Comparison of ENCODE assay signal across 1 cellular context in genomic region chr16:85002099-85002541, GRCh38.
A peak's percentile ranks its signal among the peaks of the same experiment; 100 is the strongest.
TF ChIP-seq lines count a peak whose summit lies in the region.

No MANE protein-coding gene starts in this region.

TF ChIP-seq in HepG2, 621 proteins besides CTCF, POLR2A, EP300 and RAD21 (continued from another document):
- TF ChIP-seq HOXA3 (CRISPR knock-in tag; IDR thresholded peaks at IDR 0.05) = peak; percentile 42; the same call in 1 of the 2 replicates
- no peak for TF ChIP-seq JDP2 (CRISPR knock-in tag; IDR thresholded peaks at IDR 0.05; ENCODE audit: borderline replicate concordance)
- TF ChIP-seq SKI (IDR thresholded peaks at IDR 0.05; ENCODE audit: partially characterized antibody) = peak; percentile 31
- TF ChIP-seq FOXA1 (IDR thresholded peaks at IDR 0.05) = no peak
- peak; percentile 20; the same call in 1 of the 2 replicates for TF ChIP-seq FOXA1 (CRISPR knock-in tag; IDR thresholded peaks at IDR 0.05)
- no peak for TF ChIP-seq ZNF672 (CRISPR knock-in tag; IDR thresholded peaks at IDR 0.05)
- peak; percentile 63 for TF ChIP-seq FOXA3 (CRISPR knock-in tag; IDR thresholded peaks at IDR 0.05)
- TF ChIP-seq ZFX (CRISPR knock-in tag; IDR thresholded peaks at IDR 0.05; ENCODE audit: low read depth) = peak; percentile 19; the same call in 1 of the 2 replicates
- no peak for TF ChIP-seq SMAD1 (CRISPR knock-in tag; IDR thresholded peaks at IDR 0.05; ENCODE audit: borderline replicate concordance, low read depth)
- TF ChIP-seq, protein P1, sequence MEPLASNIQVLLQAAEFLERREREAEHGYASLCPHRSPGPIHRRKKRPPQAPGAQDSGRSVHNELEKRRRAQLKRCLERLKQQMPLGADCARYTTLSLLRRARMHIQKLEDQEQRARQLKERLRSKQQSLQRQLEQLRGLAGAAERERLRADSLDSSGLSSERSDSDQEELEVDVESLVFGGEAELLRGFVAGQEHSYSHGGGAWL (CRISPR knock-in tag; IDR thresholded peaks at IDR 0.05) = no peak
- 0 out of 2 replicates have a peak, but pooled peaks have one; percentile 21 for TF ChIP-seq RARA (CRISPR knock-in tag; IDR thresholded peaks at IDR 0.05)
- TF ChIP-seq DNMT3B (CRISPR knock-in tag; conservative IDR thresholded peaks at IDR 0.05) = 0 out of 2 replicates have a peak, but pooled peaks have one; percentile 58
- TF ChIP-seq NFAT5 (CRISPR knock-in tag; IDR thresholded peaks at IDR 0.05) = 0 out of 2 replicates have a peak, but pooled peaks have one; percentile 19
- no peak for TF ChIP-seq HNRNPUL1 (IDR thresholded peaks at IDR 0.05; ENCODE audit: low read depth, low read length)
- TF ChIP-seq ZNF460 (CRISPR knock-in tag; IDR thresholded peaks at IDR 0.05; ENCODE audit: borderline replicate concordance) = no peak
- no peak for TF ChIP-seq ZNF232 (CRISPR knock-in tag; IDR thresholded peaks at IDR 0.05; ENCODE audit: borderline replicate concordance)
- no peak for TF ChIP-seq ZBTB44 (CRISPR knock-in tag; IDR thresholded peaks at IDR 0.05)
- TF ChIP-seq, protein P2, sequence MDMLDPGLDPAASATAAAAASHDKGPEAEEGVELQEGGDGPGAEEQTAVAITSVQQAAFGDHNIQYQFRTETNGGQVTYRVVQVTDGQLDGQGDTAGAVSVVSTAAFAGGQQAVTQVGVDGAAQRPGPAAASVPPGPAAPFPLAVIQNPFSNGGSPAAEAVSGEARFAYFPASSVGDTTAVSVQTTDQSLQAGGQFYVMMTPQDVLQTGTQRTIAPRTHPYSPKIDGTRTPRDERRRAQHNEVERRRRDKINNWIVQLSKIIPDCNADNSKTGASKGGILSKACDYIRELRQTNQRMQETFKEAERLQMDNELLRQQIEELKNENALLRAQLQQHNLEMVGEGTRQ (IDR thresholded peaks at IDR 0.05; ENCODE audit: low read depth, low read length) = no peak
- TF ChIP-seq, protein P2 (CRISPR knock-in tag; IDR thresholded peaks at IDR 0.05; ENCODE audit: borderline replicate concordance) = no peak
- 0 out of 2 replicates have a peak, but pooled peaks have one; percentile 27 for TF ChIP-seq ZBTB7B (CRISPR knock-in tag; IDR thresholded peaks at IDR 0.05)
- TF ChIP-seq, protein P3, sequence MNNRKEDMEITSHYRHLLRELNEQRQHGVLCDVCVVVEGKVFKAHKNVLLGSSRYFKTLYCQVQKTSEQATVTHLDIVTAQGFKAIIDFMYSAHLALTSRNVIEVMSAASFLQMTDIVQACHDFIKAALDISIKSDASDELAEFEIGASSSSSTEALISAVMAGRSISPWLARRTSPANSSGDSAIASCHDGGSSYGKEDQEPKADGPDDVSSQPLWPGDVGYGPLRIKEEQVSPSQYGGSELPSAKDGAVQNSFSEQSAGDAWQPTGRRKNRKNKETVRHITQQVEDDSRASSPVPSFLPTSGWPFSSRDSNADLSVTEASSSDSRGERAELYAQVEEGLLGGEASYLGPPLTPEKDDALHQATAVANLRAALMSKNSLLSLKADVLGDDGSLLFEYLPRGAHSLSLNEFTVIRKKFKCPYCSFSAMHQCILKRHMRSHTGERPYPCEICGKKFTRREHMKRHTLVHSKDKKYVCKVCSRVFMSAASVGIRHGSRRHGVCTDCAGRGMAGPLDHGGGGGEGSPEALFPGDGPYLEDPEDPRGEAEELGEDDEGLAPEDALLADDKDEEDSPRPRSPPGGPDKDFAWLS (CRISPR knock-in tag; IDR thresholded peaks at IDR 0.05; ENCODE audit: borderline replicate concordance) = no peak
- TF ChIP-seq, protein P4, sequence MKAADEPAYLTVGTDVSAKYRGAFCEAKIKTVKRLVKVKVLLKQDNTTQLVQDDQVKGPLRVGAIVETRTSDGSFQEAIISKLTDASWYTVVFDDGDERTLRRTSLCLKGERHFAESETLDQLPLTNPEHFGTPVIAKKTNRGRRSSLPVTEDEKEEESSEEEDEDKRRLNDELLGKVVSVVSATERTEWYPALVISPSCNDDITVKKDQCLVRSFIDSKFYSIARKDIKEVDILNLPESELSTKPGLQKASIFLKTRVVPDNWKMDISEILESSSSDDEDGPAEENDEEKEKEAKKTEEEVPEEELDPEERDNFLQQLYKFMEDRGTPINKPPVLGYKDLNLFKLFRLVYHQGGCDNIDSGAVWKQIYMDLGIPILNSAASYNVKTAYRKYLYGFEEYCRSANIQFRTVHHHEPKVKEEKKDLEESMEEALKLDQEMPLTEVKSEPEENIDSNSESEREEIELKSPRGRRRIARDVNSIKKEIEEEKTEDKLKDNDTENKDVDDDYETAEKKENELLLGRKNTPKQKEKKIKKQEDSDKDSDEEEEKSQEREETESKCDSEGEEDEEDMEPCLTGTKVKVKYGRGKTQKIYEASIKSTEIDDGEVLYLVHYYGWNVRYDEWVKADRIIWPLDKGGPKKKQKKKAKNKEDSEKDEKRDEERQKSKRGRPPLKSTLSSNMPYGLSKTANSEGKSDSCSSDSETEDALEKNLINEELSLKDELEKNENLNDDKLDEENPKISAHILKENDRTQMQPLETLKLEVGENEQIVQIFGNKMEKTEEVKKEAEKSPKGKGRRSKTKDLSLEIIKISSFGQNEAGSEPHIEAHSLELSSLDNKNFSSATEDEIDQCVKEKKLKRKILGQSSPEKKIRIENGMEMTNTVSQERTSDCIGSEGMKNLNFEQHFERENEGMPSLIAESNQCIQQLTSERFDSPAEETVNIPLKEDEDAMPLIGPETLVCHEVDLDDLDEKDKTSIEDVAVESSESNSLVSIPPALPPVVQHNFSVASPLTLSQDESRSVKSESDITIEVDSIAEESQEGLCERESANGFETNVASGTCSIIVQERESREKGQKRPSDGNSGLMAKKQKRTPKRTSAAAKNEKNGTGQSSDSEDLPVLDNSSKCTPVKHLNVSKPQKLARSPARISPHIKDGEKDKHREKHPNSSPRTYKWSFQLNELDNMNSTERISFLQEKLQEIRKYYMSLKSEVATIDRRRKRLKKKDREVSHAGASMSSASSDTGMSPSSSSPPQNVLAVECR (CRISPR knock-in tag; IDR thresholded peaks at IDR 0.05; ENCODE audit: borderline replicate concordance) = no peak
- no peak for TF ChIP-seq U2AF2 (IDR thresholded peaks at IDR 0.05; ENCODE audit: low read depth, low read length)
- peak; percentile 56; the same call in 1 of the 2 replicates for TF ChIP-seq SAP130 (CRISPR knock-in tag; IDR thresholded peaks at IDR 0.05; ENCODE audit: low read depth)
- TF ChIP-seq SSRP1 (CRISPR knock-in tag; IDR thresholded peaks at IDR 0.05) = 0 out of 2 replicates have a peak, but pooled peaks have one; percentile 60
- peak; percentile 60; the same call in 1 of the 2 replicates for TF ChIP-seq DRAP1 (CRISPR knock-in tag; IDR thresholded peaks at IDR 0.05)
- TF ChIP-seq ZNF781 (CRISPR knock-in tag; IDR thresholded peaks at IDR 0.05; ENCODE audit: borderline replicate concordance, not compliant biosample characterization) = no peak
- TF ChIP-seq ZNF839 (CRISPR knock-in tag; IDR thresholded peaks at IDR 0.05; ENCODE audit: borderline replicate concordance) = no peak
- no peak for TF ChIP-seq NONO (IDR thresholded peaks at IDR 0.05)
- TF ChIP-seq NONO (CRISPR knock-in tag; conservative IDR thresholded peaks at IDR 0.05) = no peak
- no peak for TF ChIP-seq FOXP1 (IDR thresholded peaks at IDR 0.05)
- 0 out of 2 replicates have a peak, but pooled peaks have one; percentile 13 for TF ChIP-seq FOXP1 (CRISPR knock-in tag; IDR thresholded peaks at IDR 0.05)
- no peak for TF ChIP-seq TAF15 (IDR thresholded peaks at IDR 0.05; ENCODE audit: low read depth, low read length, poor library complexity, severe bottlenecking)
- 0 out of 3 replicates have a peak, but pooled peaks have one; percentile 43 for TF ChIP-seq MXI1 (IDR thresholded peaks at IDR 0.05; ENCODE audit: borderline replicate concordance, low read depth, low read length)
- TF ChIP-seq RFXAP (CRISPR knock-in tag; IDR thresholded peaks at IDR 0.05; ENCODE audit: borderline replicate concordance) = no peak
